ENCODE assay signal across 31 cellular contexts in the genomic region with DNA sequence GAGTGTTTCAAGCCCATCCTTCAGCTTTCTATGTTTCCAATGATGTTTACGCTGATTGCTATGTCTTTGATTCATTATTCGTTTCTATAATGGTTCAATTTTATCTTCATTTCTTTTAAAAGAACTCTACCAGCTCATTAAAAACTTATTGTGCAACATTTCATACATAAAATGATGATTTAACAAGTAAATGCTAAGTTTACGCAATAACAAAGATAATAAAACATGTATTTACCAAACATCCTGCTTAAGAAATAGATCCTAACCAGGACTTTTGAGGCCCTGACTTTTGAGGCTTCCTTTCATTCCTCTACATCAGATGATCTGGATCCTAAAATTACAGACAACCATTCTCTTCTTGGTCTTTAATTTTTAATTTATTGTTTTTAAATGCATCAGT.
"Had no signal": no experiment of that assay in that cellular context is flagged by ENCODE, and none has a peak within 500 bp of the region (broad histone marks: within the 10 kb centered on the region; RNA-seq: fewer than 3 reads in every experiment).

No MANE protein-coding gene starts in this region.

- H3K36me3 ChIP-seq: neural progenitor cell, ovary, right lobe of liver, sigmoid colon, spleen, suprapubic skin, tibial artery, transverse colon, upper lobe of right lung, uterus had no signal

- H3K4me3 ChIP-seq: neural progenitor cell, ovary, psoas muscle, right lobe of liver, sigmoid colon, spleen, suprapubic skin, testis, tibial artery, transverse colon, upper lobe of right lung, uterus had no signal

- DNase-seq: natural killer cell; occipital lobe; ovary; posterior cingulate gyrus; psoas muscle; right cardiac atrium; right lobe of liver; sigmoid colon; small intestine; spleen; stimulated activated CD4-positive, alpha-beta T cell treated with anti-CD3 and anti-CD28 coated beads, Interleukin-12 subunit alpha, Interleukin-12 subunit beta, amount 100 ng/mL, for 4 hours; stimulated activated CD4-positive, alpha-beta T cell treated with anti-CD3 and anti-CD28 coated beads, Interleukin-1b, Interleukin-23, amount 100 ng/mL, for 48 hours; stimulated activated CD4-positive, alpha-beta T cell treated with anti-CD3 and anti-CD28 coated beads, Interleukin-4, amount 100 ng/mL, for 1 hour; stimulated activated CD4-positive, alpha-beta T cell treated with anti-CD3 and anti-CD28 coated beads, Interleukin-4, amount 100 ng/mL, for 4 hours; stimulated activated CD8-positive, alpha-beta memory T cell treated with anti-CD3 and anti-CD28 coated beads, Interleukin-4, amount 100 ng/mL, for 48 hours; stimulated activated naive CD4-positive, alpha-beta T cell; stimulated activated naive CD8-positive, alpha-beta T cell treated with anti-CD3 and anti-CD28 coated beads, Interleukin-15, amount 100 ng/mL, for 72 hours; stimulated activated naive CD8-positive, alpha-beta T cell treated with anti-CD3 and anti-CD28 coated beads, Interleukin-15, Interleukin-2, amounts not matched to agents 100 U/mL and 50 U/mL, for 24 hours; substantia nigra; testis; tibial artery; transverse colon; upper lobe of right lung; uterus had no signal

- H3K27me3 ChIP-seq: neural progenitor cell, ovary, right lobe of liver, sigmoid colon, spleen, suprapubic skin, testis, tibial artery, transverse colon, upper lobe of right lung, uterus had no signal

- H3K4me2 ChIP-seq: neural progenitor cell had no signal

- H3K36me3 Mint-ChIP-seq: stimulated activated memory B cell treated with anti-CD40 and anti-IgM and Interleukin-4, amounts not matched to agents 10 μg/mL and 1 μg/mL and 100 μg/mL, for 72 hours; type B pancreatic cell had no signal

- H3K27ac Mint-ChIP-seq: natural killer cell; nephron; neural progenitor cell; progenitor cell of endocrine pancreas; stimulated activated memory B cell treated with anti-CD40 and anti-IgM and Interleukin-4, amounts not matched to agents 10 μg/mL and 1 μg/mL and 100 μg/mL, for 72 hours; stimulated activated naive CD8-positive, alpha-beta T cell treated with anti-CD3 and anti-CD28 coated beads, Interleukin-15, amount 100 ng/mL, for 72 hours; type B pancreatic cell had no signal

- ATAC-seq: natural killer cell; psoas muscle; right cardiac atrium; right lobe of liver; stimulated activated memory B cell treated with anti-CD40 and anti-IgM and Interleukin-4, amounts not matched to agents 10 μg/mL and 1 μg/mL and 100 μg/mL, for 72 hours; stimulated activated naive CD8-positive, alpha-beta T cell treated with anti-CD3 and anti-CD28 coated beads, Interleukin-15, amount 100 ng/mL, for 72 hours; stimulated activated naive CD8-positive, alpha-beta T cell treated with anti-CD3 and anti-CD28 coated beads, Interleukin-15, Interleukin-2, amounts not matched to agents 100 U/mL and 50 U/mL, for 24 hours; upper lobe of right lung had no signal

- H3K9me3 ChIP-seq: ovary, psoas muscle, right lobe of liver, testis, uterus had no signal

- H3K4me1 Mint-ChIP-seq: natural killer cell; nephron; neural progenitor cell; stimulated activated memory B cell treated with anti-CD40 and anti-IgM and Interleukin-4, amounts not matched to agents 10 μg/mL and 1 μg/mL and 100 μg/mL, for 72 hours; stimulated activated naive CD8-positive, alpha-beta T cell treated with anti-CD3 and anti-CD28 coated beads, Interleukin-15, amount 100 ng/mL, for 72 hours had no signal

- H2AFZ ChIP-seq: neural progenitor cell, parathyroid adenoma had no signal

- H3K79me2 ChIP-seq: parathyroid adenoma had no signal

- H3K9ac ChIP-seq: neural progenitor cell, parathyroid adenoma had no signal

- H3K4me1 ChIP-seq: neural progenitor cell, parathyroid adenoma, psoas muscle, right lobe of liver, sigmoid colon, spleen, suprapubic skin, testis, tibial artery, transverse colon, upper lobe of right lung, uterus had no signal

- H3K4me3 Mint-ChIP-seq: natural killer cell; nephron; neural progenitor cell; stimulated activated memory B cell treated with anti-CD40 and anti-IgM and Interleukin-4, amounts not matched to agents 10 μg/mL and 1 μg/mL and 100 μg/mL, for 72 hours; stimulated activated naive CD8-positive, alpha-beta T cell treated with anti-CD3 and anti-CD28 coated beads, Interleukin-15, amount 100 ng/mL, for 72 hours; type B pancreatic cell had no signal

- FAIRE-seq: small intestine had no signal

- H3K27me3 Mint-ChIP-seq: progenitor cell of endocrine pancreas; stimulated activated memory B cell treated with anti-CD40 and anti-IgM and Interleukin-4, amounts not matched to agents 10 μg/mL and 1 μg/mL and 100 μg/mL, for 72 hours; stimulated activated naive CD8-positive, alpha-beta T cell treated with anti-CD3 and anti-CD28 coated beads, Interleukin-15, amount 100 ng/mL, for 72 hours; type B pancreatic cell had no signal

- H3K27ac ChIP-seq: neural progenitor cell, ovary, parathyroid adenoma, psoas muscle, right lobe of liver, sigmoid colon, spleen, suprapubic skin, testis, tibial artery, transverse colon, upper lobe of right lung, uterus had no signal
